Comparison of ENCODE assay signal across 27 cellular contexts in the genomic region with DNA sequence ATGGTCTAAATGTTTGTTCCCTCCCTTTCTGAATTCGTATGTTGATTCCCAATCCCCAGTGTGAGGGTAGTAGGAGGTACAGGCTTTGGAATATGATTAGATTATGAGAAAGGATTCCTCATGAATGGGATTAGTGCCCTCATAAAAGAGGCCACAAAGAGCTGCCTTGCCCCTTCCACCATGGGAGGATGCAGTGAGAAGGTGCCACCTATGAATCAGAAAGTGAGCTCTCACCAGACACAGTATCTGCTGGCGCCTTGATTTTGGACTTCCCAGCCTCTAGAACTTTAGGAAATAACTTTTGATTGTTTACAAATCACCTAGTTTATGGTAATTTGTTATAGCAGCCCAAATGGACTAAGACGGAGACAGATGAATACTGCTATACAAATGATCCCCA.
"Had no signal": no experiment of that assay in that cellular context is flagged by ENCODE, and none has a peak within 500 bp of the region (broad histone marks: within the 10 kb centered on the region; RNA-seq: fewer than 3 reads in every experiment).

No MANE protein-coding gene starts in this region.

- H3K4me1 ChIP-seq: parathyroid adenoma had no signal

- H3K9ac ChIP-seq: neural progenitor cell, parathyroid adenoma had no signal

- H3K4me3 Mint-ChIP-seq: activated CD4-positive, alpha-beta memory T cell treated with anti-CD3 and anti-CD28 coated beads, Interleukin-2, amount 10 ng/mL, durations not matched to agents 7 days and 5 days; activated CD4-positive, alpha-beta T cell treated with anti-CD3 and anti-CD28 coated beads, Interleukin-2, amount 10 ng/mL, durations not matched to agents 7 days and 5 days; activated naive CD8-positive, alpha-beta T cell; activated T-cell treated with anti-CD3 and anti-CD28 coated beads, Interleukin-2, amount 50 U/mL, for 24 hours; mesothelial cell of epicardium; naive thymus-derived CD4-positive, alpha-beta T cell; neural progenitor cell had no signal

- DNase-seq: activated CD4-positive, alpha-beta memory T cell treated with anti-CD3 and anti-CD28 coated beads, Interleukin-2, amount 10 ng/mL, durations not matched to agents 7 days and 5 days; activated CD4-positive, alpha-beta T cell treated with anti-CD3 and anti-CD28 coated beads for 1 hour; activated CD4-positive, alpha-beta T cell treated with anti-CD3 and anti-CD28 coated beads, Interleukin-2, amount 10 ng/mL, durations not matched to agents 7 days and 5 days; activated CD8-positive, alpha-beta memory T cell treated with anti-CD3 and anti-CD28 coated beads, Interleukin-2, amount 50 U/mL, for 48 hours; activated gamma-delta T cell; activated T-cell treated with anti-CD3 and anti-CD28 coated beads, Interleukin-2, amount 50 U/mL, for 24 hours; aorta; brain microvascular endothelial cell; head of caudate nucleus; hippocampal formation; kidney; left colon; mammary epithelial cell; naive thymus-derived CD4-positive, alpha-beta T cell; occipital lobe; right cardiac atrium; stimulated activated CD4-positive, alpha-beta T cell treated with anti-CD3 and anti-CD28 coated beads, Interleukin-2, amount 100 ng/mL, for 48 hours; stimulated activated naive CD8-positive, alpha-beta T cell treated with anti-CD3 and anti-CD28 coated beads, Interleukin-15, Interleukin-2, amounts not matched to agents 100 U/mL and 50 U/mL, for 24 hours; T-helper 2 cell; testis; transverse colon; uterus had no signal

- ATAC-seq: left colon; naive thymus-derived CD4-positive, alpha-beta T cell; right cardiac atrium; stimulated activated naive CD8-positive, alpha-beta T cell treated with anti-CD3 and anti-CD28 coated beads, Interleukin-15, Interleukin-2, amounts not matched to agents 100 U/mL and 50 U/mL, for 24 hours had no signal

- H3K27ac Mint-ChIP-seq: activated CD4-positive, alpha-beta memory T cell treated with anti-CD3 and anti-CD28 coated beads, Interleukin-2, amount 10 ng/mL, durations not matched to agents 7 days and 5 days; activated CD4-positive, alpha-beta T cell treated with anti-CD3 and anti-CD28 coated beads, Interleukin-2, amount 10 ng/mL, durations not matched to agents 7 days and 5 days; activated naive CD8-positive, alpha-beta T cell; activated T-cell treated with anti-CD3 and anti-CD28 coated beads, Interleukin-2, amount 50 U/mL, for 24 hours; mesothelial cell of epicardium; naive thymus-derived CD4-positive, alpha-beta T cell; neural progenitor cell had no signal

- H3K4me3 ChIP-seq: neural progenitor cell, testis, transverse colon, uterus had no signal

- H3K4me2 ChIP-seq: neural progenitor cell had no signal

- H3K36me3 ChIP-seq: neural progenitor cell, transverse colon, uterus had no signal

- H3K27me3 ChIP-seq: brain microvascular endothelial cell, testis, transverse colon, uterus had no signal

- H3K27me3 Mint-ChIP-seq: activated CD4-positive, alpha-beta memory T cell treated with anti-CD3 and anti-CD28 coated beads, Interleukin-2, amount 10 ng/mL, durations not matched to agents 7 days and 5 days; activated CD4-positive, alpha-beta T cell treated with anti-CD3 and anti-CD28 coated beads, Interleukin-2, amount 10 ng/mL, durations not matched to agents 7 days and 5 days; activated naive CD8-positive, alpha-beta T cell; activated T-cell treated with anti-CD3 and anti-CD28 coated beads, Interleukin-2, amount 50 U/mL, for 24 hours; naive thymus-derived CD4-positive, alpha-beta T cell had no signal

- H2AFZ ChIP-seq: neural progenitor cell, parathyroid adenoma had no signal

- FAIRE-seq: endothelial cell of umbilical vein had no signal

- H3K27ac ChIP-seq: brain microvascular endothelial cell, neural progenitor cell, parathyroid adenoma, transverse colon had no signal

- H3K9me3 ChIP-seq: testis, transverse colon, uterus had no signal

- H3K9me3 Mint-ChIP-seq: activated CD4-positive, alpha-beta memory T cell treated with anti-CD3 and anti-CD28 coated beads, Interleukin-2, amount 10 ng/mL, durations not matched to agents 7 days and 5 days; activated CD4-positive, alpha-beta T cell treated with anti-CD3 and anti-CD28 coated beads, Interleukin-2, amount 10 ng/mL, durations not matched to agents 7 days and 5 days; activated T-cell treated with anti-CD3 and anti-CD28 coated beads, Interleukin-2, amount 50 U/mL, for 24 hours; naive thymus-derived CD4-positive, alpha-beta T cell had no signal

- H3K36me3 Mint-ChIP-seq: naive thymus-derived CD4-positive, alpha-beta T cell; neural progenitor cell had no signal
